Comparison of ENCODE assay signal across 8 cellular contexts in genomic region chr1:8879348-8880067, GRCh38. TPM values are rescaled to one million over a fixed set of nuclear protein-coding genes. Genes with fewer than 3 reads are reported as not detected.
DNase-seq lines count a peak whose midpoint lies in the region; ATAC-seq and TF ChIP-seq lines count a peak whose summit lies in the region.

No MANE protein-coding gene starts in this region.

- no peak for ATAC-seq in activated CD8-positive, alpha-beta memory T cell treated with anti-CD3 and anti-CD28 coated beads, Interleukin-2, amount 10 ng/mL, durations not matched to agents 7 days and 5 days
- no peak for ATAC-seq in activated B cell treated with CpG ODN at 0.5 μM for 24 hours (ENCODE audit: low read depth)
- no peak for ATAC-seq in foreskin keratinocyte

- POLR2A ChIA-PET in activated B cell treated with CpG ODN at 0.5 μM for 24 hours (lab: Charles Lee), result interaction anchor here (0.5 to 4.1 kb wide), 12 partner anchors 12 to 899 kb away, joined by 3 to 33 read pairs (median 6); partner anchors contain the start of genes GPR157 and RERE

- CTCF ChIA-PET in activated CD8-positive, alpha-beta memory T cell treated with anti-CD3 and anti-CD28 coated beads, Interleukin-2, amount 10 ng/mL, durations not matched to agents 7 days and 5 days (lab: Charles Lee), result interaction anchor here (0.6 to 3.3 kb wide), 14 partner anchors 12 to 126 kb away, joined by 3 to 33 read pairs (median 6); no protein-coding TSS in a partner anchor
- CTCF ChIA-PET in activated B cell treated with CpG ODN at 0.5 μM for 24 hours (lab: Charles Lee), result interaction anchor here (0.6 to 4.2 kb wide), 4 partner anchors 17 to 616 kb away, joined by 3 to 21 read pairs (median 4); no protein-coding TSS in a partner anchor

- H3K4me1 Mint-ChIP-seq in activated CD8-positive, alpha-beta memory T cell treated with anti-CD3 and anti-CD28 coated beads, Interleukin-2, amount 10 ng/mL, durations not matched to agents 7 days and 5 days, result peaks cover 36% of the 10 kb centered on the region
- H3K4me1 Mint-ChIP-seq in activated B cell treated with CpG ODN at 0.5 μM for 24 hours, result peaks cover 40% of the 10 kb centered on the region

- peaks cover 43% of the 10 kb centered on the region for H3K36me3 Mint-ChIP-seq in activated CD8-positive, alpha-beta memory T cell treated with anti-CD3 and anti-CD28 coated beads, Interleukin-2, amount 10 ng/mL, durations not matched to agents 7 days and 5 days
- peaks cover 27% of the 10 kb centered on the region for H3K36me3 Mint-ChIP-seq in activated B cell treated with CpG ODN at 0.5 μM for 24 hours (ENCODE audit: low read depth)

- H3K4me1 ChIP-seq in foreskin keratinocyte (peaks cover 29% of the 10 kb centered on the region), sigmoid colon (peaks cover 0 to 49% (median 47%) of the 10 kb centered on the region in 4 donors)

- H3K27ac ChIP-seq in foreskin keratinocyte, result peak overlapping the region; percentile 82
- peak overlapping the region; percentile 94 to 100 (median 98) for H3K27ac ChIP-seq in sigmoid colon

- no peak for TF ChIP-seq POLR2A in sigmoid colon (IDR thresholded peaks at IDR 0.05)

- no peak for DNase-seq in activated CD8-positive, alpha-beta memory T cell treated with anti-CD3 and anti-CD28 coated beads, Interleukin-2, amount 10 ng/mL, durations not matched to agents 7 days and 5 days
- DNase-seq in activated CD8-positive, alpha-beta memory T cell treated with anti-CD3 and anti-CD28 coated beads, Interleukin-2, amount 50 U/mL, for 48 hours, result no peak
- no peak for DNase-seq in activated B cell treated with CpG ODN at 0.5 μM for 24 hours
- DNase-seq in foreskin keratinocyte, result peak in 1 of 2 donors; percentile 60
- peak; percentile 81 for DNase-seq in sigmoid colon
- no peak for DNase-seq in NCI-H446 treated with DMSO at 0.1 percent for 48 hours (lab: John Stamatoyannopoulos, UW)
- no peak for DNase-seq in foreskin melanocyte
- no peak for DNase-seq in AML-193 (lab: John Stamatoyannopoulos, UW)

- 23% methylated on average over 15 of the region's 15 CpGs for WGBS in sigmoid colon, 2 donors

- no peak for TF ChIP-seq EP300 in sigmoid colon (IDR thresholded peaks at IDR 0.05)

- H3K4me3 ChIP-seq in sigmoid colon, result peak overlapping the region; percentile 65 to 95 (median 83)

- H3K36me3 ChIP-seq in sigmoid colon, result no peaks in the 10 kb centered on the region

- no peaks in the 10 kb centered on the region for H3K9me3 Mint-ChIP-seq in activated CD8-positive, alpha-beta memory T cell treated with anti-CD3 and anti-CD28 coated beads, Interleukin-2, amount 10 ng/mL, durations not matched to agents 7 days and 5 days (ENCODE audit: low read depth)
- no peaks in the 10 kb centered on the region for H3K9me3 Mint-ChIP-seq in activated B cell treated with CpG ODN at 0.5 μM for 24 hours

- TF ChIP-seq CTCF in activated B cell treated with CpG ODN at 0.5 μM for 24 hours (IDR thresholded peaks at IDR 0.05) (no peak), foreskin keratinocyte (conservative IDR thresholded peaks at IDR 0.05) (peak; percentile 55), sigmoid colon (IDR thresholded peaks at IDR 0.05) (no peak)

- H3K9me3 ChIP-seq in sigmoid colon, result no peaks in the 10 kb centered on the region

- H3K27me3 ChIP-seq in foreskin keratinocyte, result no peaks in the 10 kb centered on the region
- H3K27me3 ChIP-seq in sigmoid colon, result no peaks in the 10 kb centered on the region

- no peaks in the 10 kb centered on the region for H3K27me3 Mint-ChIP-seq in activated CD8-positive, alpha-beta memory T cell treated with anti-CD3 and anti-CD28 coated beads, Interleukin-2, amount 10 ng/mL, durations not matched to agents 7 days and 5 days
- H3K27me3 Mint-ChIP-seq in activated B cell treated with CpG ODN at 0.5 μM for 24 hours, result no peaks in the 10 kb centered on the region

- intact Hi-C loops in activated B cell treated with CpG ODN at 0.5 μM for 24 hours (cut with micrococcal nuclease), result loop anchor here (2.0 to 10.0 kb wide), 7 partner anchors 62 to 1177 kb away; partner anchors contain the start of genes PER3, RERE and SLC25A33
- intact Hi-C loops in sigmoid colon (cut with DNase I), result loop anchor here (2.0 to 10.0 kb wide), 2 partner anchors 63 to 905 kb away; partner anchors contain the start of gene RERE

- H3K4me3 Mint-ChIP-seq in activated CD8-positive, alpha-beta memory T cell treated with anti-CD3 and anti-CD28 coated beads, Interleukin-2, amount 10 ng/mL, durations not matched to agents 7 days and 5 days, result peak overlapping the region; percentile 97
- peak overlapping the region; percentile 90 for H3K4me3 Mint-ChIP-seq in activated B cell treated with CpG ODN at 0.5 μM for 24 hours

- peak overlapping the region; percentile 97 for H3K27ac Mint-ChIP-seq in activated CD8-positive, alpha-beta memory T cell treated with anti-CD3 and anti-CD28 coated beads, Interleukin-2, amount 10 ng/mL, durations not matched to agents 7 days and 5 days
- peak overlapping the region; percentile 96 for H3K27ac Mint-ChIP-seq in activated B cell treated with CpG ODN at 0.5 μM for 24 hours

RNA-seq across cellular contexts. Expression of gene ENO1, which starts 1.0 kb away (rescaled TPM):
- 1,000 to 10,000 TPM; 2,070 to 2,300 TPM for total RNA-seq in activated CD8-positive, alpha-beta memory T cell treated with anti-CD3 and anti-CD28 coated beads, Interleukin-2, amount 10 ng/mL, durations not matched to agents 7 days and 5 days
- total RNA-seq in activated B cell treated with CpG ODN at 0.5 μM for 24 hours (837 and 886 TPM in 2 replicates), foreskin keratinocyte (2,474 and 2,598 TPM in 2 replicates), sigmoid colon (100 to 1,000 TPM; 265 to 324 (median 300) TPM)
- polyA plus RNA-seq in foreskin keratinocyte (2,513 and 2,566 TPM in 2 replicates), sigmoid colon (100 to 1,000 TPM; 344 to 968 (median 364) TPM)
